11 cellular contexts compared by ENCODE assay signal in the genomic region with DNA sequence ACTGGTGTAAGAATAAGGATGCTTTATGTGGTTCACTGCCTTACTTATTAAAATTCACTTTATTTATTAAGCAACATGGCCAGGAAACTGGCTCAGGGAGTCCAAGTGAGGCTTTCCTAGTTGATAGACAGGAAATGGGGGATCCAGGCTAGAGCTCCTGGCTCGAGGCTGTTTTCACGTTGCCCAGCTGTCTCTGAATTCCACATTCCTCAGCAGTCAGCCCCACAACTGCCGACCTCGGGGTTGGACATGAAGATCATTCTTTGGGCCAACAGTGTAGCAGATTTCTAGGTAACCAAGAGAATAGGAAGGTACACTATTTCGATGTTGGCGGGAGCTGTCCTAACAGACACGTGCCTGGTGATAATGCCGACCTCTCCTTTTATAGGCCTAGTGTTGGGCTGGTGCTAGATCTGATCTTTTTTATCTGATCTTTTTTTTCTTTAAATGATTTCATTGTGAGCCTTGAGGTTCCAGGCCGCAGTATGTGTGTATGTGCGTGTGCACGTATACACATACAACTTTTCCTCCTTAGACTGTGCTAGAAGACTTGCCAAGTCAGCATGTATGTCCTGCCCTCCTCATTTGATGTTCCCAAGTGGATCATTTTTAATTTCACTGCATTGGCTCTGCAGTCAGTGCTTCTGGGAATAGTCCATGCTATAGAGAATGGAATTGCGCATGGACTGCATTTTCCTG.
DNase-seq lines count a peak whose midpoint lies in the region; ATAC-seq, FAIRE-seq and TF ChIP-seq lines count a peak whose summit lies in the region.
"Had no signal": no experiment of that assay in that cellular context is flagged by ENCODE, and none has a peak within 500 bp of the region (broad histone marks: within the 10 kb centered on the region; RNA-seq: fewer than 3 reads in every experiment).

No MANE protein-coding gene starts in this region.

- ATAC-seq in HG02798 (IDR thresholded peaks at IDR 0.05; ENCODE audit: poor library complexity, unreplicated experiment), result no peak

- no peak for TF ChIP-seq CTCF in astrocyte (IDR thresholded peaks at IDR 0.05; ENCODE audit: insufficient read depth, low read depth, low read length)
- TF ChIP-seq CTCF in kidney (IDR thresholded peaks at IDR 0.05; ENCODE audit: borderline replicate concordance, extremely low read depth, insufficient read depth), result no peak

- intact Hi-C loops in kidney (cut with DNase I), result loop anchor here (10.0 kb wide), 1 partner anchor 54 kb away; no protein-coding TSS in a partner anchor
- intact Hi-C loops in activated CD4-positive, alpha-beta memory T cell treated with anti-CD3 and anti-CD28 coated beads for 36 hours (cut with micrococcal nuclease), result loop anchor here (10.0 kb wide), 1 partner anchor 404 kb away; no protein-coding TSS in a partner anchor

- CTCF ChIA-PET in activated CD4-positive, alpha-beta memory T cell treated with anti-CD3 and anti-CD28 coated beads for 36 hours (lab: Charles Lee), result no interaction called here

- H4K20me1 ChIP-seq in astrocyte (ENCODE audit: insufficient read depth, low read length), result no peaks in the 10 kb centered on the region

- no peaks in the 10 kb centered on the region for H3K36me3 ChIP-seq in astrocyte (ENCODE audit: insufficient read depth, low read length)
- H3K36me3 ChIP-seq in kidney (ENCODE audit: control insufficient read depth in 1 of 2, insufficient read depth in 2 of 2, low read length in 2 of 2), result peaks cover 0 to 11% of the 10 kb centered on the region in 2 donors
- H3K36me3 ChIP-seq in subcutaneous abdominal adipose tissue (ENCODE audit: control insufficient read depth in 5 of 5, insufficient read depth in 5 of 5, low read length in 5 of 5), result peaks cover 3 to 31% (median 22%) of the 10 kb centered on the region in 5 donors

- DNase-seq in T-helper 1 cell (no peak), astrocyte (ENCODE audit: low read depth) (peak; percentile 44), kidney (no peak), DMS153 (lab: John Stamatoyannopoulos, UW) (no peak)
- DNase-seq in activated CD4-positive, alpha-beta memory T cell treated with anti-CD3 and anti-CD28 coated beads for 36 hours, result no peak
- DNase-seq: activated T-cell treated with anti-CD3 and anti-CD28 coated beads, Interleukin-2, amount 50 U/mL, for 4 hours; KG1 had no signal

- H3K4me3 Mint-ChIP-seq in T-helper 1 cell treated with Interleukin-12 subunit alpha and Interleukin-12 subunit beta and Interleukin-4 antibody, amounts not matched to agents 30 μg/mL and 1 μg/mL, for 36 hours, result peak overlapping the region; percentile 57
- H3K4me3 Mint-ChIP-seq in astrocyte (ENCODE audit: unreplicated experiment), result no peak overlapping the region
- no peak overlapping the region for H3K4me3 Mint-ChIP-seq in activated CD4-positive, alpha-beta memory T cell treated with anti-CD3 and anti-CD28 coated beads for 36 hours

- H3K4me1 ChIP-seq in astrocyte (ENCODE audit: insufficient read depth, low read length), result peaks cover 19% of the 10 kb centered on the region
- peaks cover 19 to 20% of the 10 kb centered on the region in 2 donors for H3K4me1 ChIP-seq in kidney (ENCODE audit: control insufficient read depth in 1 of 2, insufficient read depth in 1 of 2, low read depth in 1 of 2, low read length in 2 of 2)
- H3K4me1 ChIP-seq in subcutaneous abdominal adipose tissue (ENCODE audit: control insufficient read depth in 5 of 5, insufficient read depth in 5 of 5, low read length in 5 of 5), result peaks cover 9 to 44% (median 26%) of the 10 kb centered on the region in 5 donors

- peak overlapping the region; percentile 78 for H3K4me2 ChIP-seq in astrocyte (ENCODE audit: low read length)

- H3K36me3 Mint-ChIP-seq in T-helper 1 cell treated with Interleukin-12 subunit alpha and Interleukin-12 subunit beta and Interleukin-4 antibody, amounts not matched to agents 30 μg/mL and 1 μg/mL, for 36 hours (ENCODE audit: low read depth), result no peaks in the 10 kb centered on the region
- peaks cover 21% of the 10 kb centered on the region for H3K36me3 Mint-ChIP-seq in astrocyte (ENCODE audit: low read depth, unreplicated experiment)
- H3K36me3 Mint-ChIP-seq in activated CD4-positive, alpha-beta memory T cell treated with anti-CD3 and anti-CD28 coated beads for 36 hours, result no peaks in the 10 kb centered on the region

- no peak overlapping the region for H3K27ac Mint-ChIP-seq in T-helper 1 cell treated with Interleukin-12 subunit alpha and Interleukin-12 subunit beta and Interleukin-4 antibody, amounts not matched to agents 30 μg/mL and 1 μg/mL, for 36 hours
- peak overlapping the region; percentile 72 for H3K27ac Mint-ChIP-seq in astrocyte (ENCODE audit: unreplicated experiment)
- no peak overlapping the region for H3K27ac Mint-ChIP-seq in activated CD4-positive, alpha-beta memory T cell treated with anti-CD3 and anti-CD28 coated beads for 36 hours

- H3K9me3 Mint-ChIP-seq in T-helper 1 cell treated with Interleukin-12 subunit alpha and Interleukin-12 subunit beta and Interleukin-4 antibody, amounts not matched to agents 30 μg/mL and 1 μg/mL, for 36 hours, result no peaks in the 10 kb centered on the region
- no peaks in the 10 kb centered on the region for H3K9me3 Mint-ChIP-seq in astrocyte (ENCODE audit: unreplicated experiment)
- no peaks in the 10 kb centered on the region for H3K9me3 Mint-ChIP-seq in activated CD4-positive, alpha-beta memory T cell treated with anti-CD3 and anti-CD28 coated beads for 36 hours
- H3K9me3 Mint-ChIP-seq: activated T-cell treated with anti-CD3 and anti-CD28 coated beads, Interleukin-2, amount 50 U/mL, for 4 hours had no signal

- no peaks in the 10 kb centered on the region for H3K27me3 Mint-ChIP-seq in T-helper 1 cell treated with Interleukin-12 subunit alpha and Interleukin-12 subunit beta and Interleukin-4 antibody, amounts not matched to agents 30 μg/mL and 1 μg/mL, for 36 hours (ENCODE audit: low read depth)
- H3K27me3 Mint-ChIP-seq in astrocyte (ENCODE audit: low read depth, unreplicated experiment), result no peaks in the 10 kb centered on the region
- H3K27me3 Mint-ChIP-seq in activated CD4-positive, alpha-beta memory T cell treated with anti-CD3 and anti-CD28 coated beads for 36 hours, result peaks cover 1% of the 10 kb centered on the region

- POLR2A ChIA-PET in activated CD4-positive, alpha-beta memory T cell treated with anti-CD3 and anti-CD28 coated beads for 36 hours (lab: Charles Lee), result no interaction called here

- no peaks in the 10 kb centered on the region for H3K27me3 ChIP-seq in astrocyte (ENCODE audit: insufficient read depth, low read length)
- H3K27me3 ChIP-seq in subcutaneous abdominal adipose tissue (ENCODE audit: control insufficient read depth in 5 of 5, insufficient read depth in 4 of 5, low read length in 5 of 5), result no peaks in the 10 kb centered on the region

- peaks cover 24% of the 10 kb centered on the region for H3K4me1 Mint-ChIP-seq in T-helper 1 cell treated with Interleukin-12 subunit alpha and Interleukin-12 subunit beta and Interleukin-4 antibody, amounts not matched to agents 30 μg/mL and 1 μg/mL, for 36 hours (ENCODE audit: low read depth)
- H3K4me1 Mint-ChIP-seq in astrocyte (ENCODE audit: low read depth, unreplicated experiment), result peaks cover 15% of the 10 kb centered on the region
- peaks cover 20% of the 10 kb centered on the region for H3K4me1 Mint-ChIP-seq in activated CD4-positive, alpha-beta memory T cell treated with anti-CD3 and anti-CD28 coated beads for 36 hours (ENCODE audit: low read depth)

- H3K79me2 ChIP-seq in astrocyte (ENCODE audit: insufficient read depth, low read length), result no peaks in the 10 kb centered on the region

- FAIRE-seq in astrocyte (lab: Jason Lieb, UNC) (no peak), kidney (lab: Jason Lieb, UNC) (no peak)

- peak overlapping the region; percentile 1 for H2AFZ ChIP-seq in astrocyte (ENCODE audit: low read depth, low read length)

- H3K27ac ChIP-seq in astrocyte (ENCODE audit: low read depth, low read length) (peak overlapping the region; percentile 14), kidney (ENCODE audit: low read depth in 2 of 2, low read length in 2 of 2) (peak overlapping the region; percentile 81 to 89), subcutaneous abdominal adipose tissue (ENCODE audit: low read depth, low read length) (peak overlapping the region; percentile 93)
- H3K27ac ChIP-seq: 22Rv1 had no signal

- no peaks in the 10 kb centered on the region for H3K9me3 ChIP-seq in astrocyte (ENCODE audit: insufficient read depth, low read depth, low read length)
- H3K9me3 ChIP-seq in kidney (ENCODE audit: control insufficient read depth in 1 of 2, low read length in 2 of 2), result no peaks in the 10 kb centered on the region
- H3K9me3 ChIP-seq in subcutaneous abdominal adipose tissue (ENCODE audit: control insufficient read depth in 5 of 5, low read length in 5 of 5), result no peaks in the 10 kb centered on the region

- H3K4me3 ChIP-seq in astrocyte (ENCODE audit: insufficient read depth, low read depth, low read length) (no peak overlapping the region), kidney (ENCODE audit: low read length in 2 of 2) (no peak overlapping the region), subcutaneous abdominal adipose tissue (ENCODE audit: low read depth in 1 of 5, low read length in 5 of 5) (no peak overlapping the region)

- H3K9ac ChIP-seq in astrocyte (ENCODE audit: low read length), result peak overlapping the region; percentile 53
- peak overlapping the region; percentile 5 to 13 for H3K9ac ChIP-seq in kidney (ENCODE audit: low read length in 2 of 2)
- H3K9ac ChIP-seq in subcutaneous abdominal adipose tissue (ENCODE audit: low read length in 5 of 5), result peak overlapping the region in 1 of 5 donors; percentile 53

Comparison
In these comparisons a context has a peak if more than half of its experiments do, and no peak if none do; other contexts are left out.
1. H3K27ac ChIP-seq: peak in every context shown above with its lines; median percentile 93 in subcutaneous abdominal adipose tissue; 85 in kidney; 14 in astrocyte.